8 cellular contexts compared by ENCODE assay signal in the genomic region with DNA sequence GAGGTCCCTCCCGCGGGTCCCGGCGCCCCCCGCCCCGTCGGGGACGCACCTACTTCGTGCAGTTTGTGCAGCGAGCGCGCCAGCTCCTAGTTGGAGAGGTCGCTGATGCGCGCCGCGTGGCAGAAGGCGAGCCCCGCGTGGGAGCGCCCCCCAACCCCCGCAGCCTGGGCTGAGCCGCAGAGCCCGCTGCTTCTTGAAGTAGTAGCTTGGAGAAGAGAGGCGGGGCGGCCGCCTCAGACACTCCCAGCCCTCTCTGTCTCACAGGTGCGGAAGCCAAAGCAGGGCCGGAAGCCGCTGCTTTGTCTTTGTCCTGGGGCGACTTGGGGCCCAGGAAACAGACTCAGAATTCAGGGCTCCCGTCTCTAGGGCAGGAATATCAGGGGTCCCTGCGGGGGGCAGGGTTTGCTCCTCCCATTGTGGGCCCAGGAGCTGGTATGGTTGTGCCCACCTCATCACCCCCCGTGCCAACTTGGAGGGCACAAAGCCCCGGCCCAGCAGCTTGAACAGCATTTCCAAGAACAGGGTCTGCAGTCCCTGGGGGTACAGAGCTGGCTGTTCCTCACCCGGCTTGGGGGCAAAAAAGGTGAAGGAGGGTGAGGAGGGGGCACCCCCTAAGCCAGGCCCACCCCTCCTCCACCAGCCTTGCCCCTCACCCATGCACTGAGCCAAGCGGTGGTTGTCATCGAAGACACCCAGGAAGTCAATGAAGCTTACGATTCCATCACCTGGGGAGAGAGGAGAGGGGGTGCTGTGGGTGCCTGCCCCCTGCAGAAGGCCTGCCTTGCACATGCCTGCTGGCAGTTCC. TPM values are rescaled to one million over a fixed set of nuclear protein-coding genes. Genes with fewer than 3 reads are reported as not detected.
DNase-seq lines count a peak whose midpoint lies in the region; ATAC-seq and TF ChIP-seq lines count a peak whose summit lies in the region.

No MANE protein-coding gene starts in this region.

- H3K9me3 ChIP-seq in muscle layer of duodenum (ENCODE audit: control insufficient read depth in 1 of 2, low read length in 2 of 2): no peaks in the 10 kb centered on the region
- no peaks in the 10 kb centered on the region for H3K9me3 ChIP-seq in suprapubic skin

- TF ChIP-seq EP300 in suprapubic skin (IDR thresholded peaks at IDR 0.05): no peak

- H3K4me1 ChIP-seq in muscle layer of duodenum (ENCODE audit: control insufficient read depth in 1 of 2, insufficient read depth in 2 of 2, low read length in 2 of 2) (peaks cover 0 to 21% of the 10 kb centered on the region in 2 donors), suprapubic skin (peaks cover 28% of the 10 kb centered on the region)

- H3K27me3 ChIP-seq in muscle layer of duodenum (ENCODE audit: low read depth, low read length): no peaks in the 10 kb centered on the region
- no peaks in the 10 kb centered on the region for H3K27me3 ChIP-seq in suprapubic skin

- peak; percentile 34 for DNase-seq in G401 (ENCODE audit: low spot score)
- peak; percentile 50 for DNase-seq in M059J (ENCODE audit: low read depth)
- DNase-seq in activated CD4-positive, alpha-beta T cell treated with anti-CD3 and anti-CD28 coated beads for 4 hours: peak; percentile 81 to 87
- peak; percentile 80 for DNase-seq in effector CD4-positive, alpha-beta T cell
- no peak for DNase-seq in suprapubic skin (ENCODE audit: low spot score in 2 of 2)
- DNase-seq in hippocampal formation (lab: John Stamatoyannopoulos, UW): no peak

- no peak for TF ChIP-seq POLR2A in suprapubic skin (IDR thresholded peaks at IDR 0.05)

- peak; percentile 61 for ATAC-seq in GM21786 (IDR thresholded peaks at IDR 0.05; ENCODE audit: unreplicated experiment)

- H3K27ac ChIP-seq in muscle layer of duodenum (ENCODE audit: low read length) (peak overlapping the region; percentile 60), suprapubic skin (peak overlapping the region; percentile 81)

- TF ChIP-seq CTCF in suprapubic skin (IDR thresholded peaks at IDR 0.05): no peak

- in situ Hi-C loops in G401 (cut with HindIII; ENCODE audit: low sequenced_read_pairs): loop anchor here (5.0 kb wide), 1 partner anchor 64 kb away; no protein-coding TSS in a partner anchor

- WGBS in suprapubic skin: 53% methylated on average over 8 of the region's 39 CpGs

- H3K4me3 ChIP-seq in muscle layer of duodenum (ENCODE audit: low read depth in 1 of 2, low read length in 2 of 2) (peak overlapping the region; percentile 44 to 64), suprapubic skin (peak overlapping the region; percentile 64)

- H3K36me3 ChIP-seq in muscle layer of duodenum (ENCODE audit: control insufficient read depth in 1 of 2, insufficient read depth in 2 of 2, low read length in 2 of 2) (peaks cover 0 to 22% of the 10 kb centered on the region in 2 donors), suprapubic skin (peaks cover 20% of the 10 kb centered on the region)

RNA-seq across cellular contexts. Expression of gene SPATA32, which starts 13.6 kb away (rescaled TPM):
- total RNA-seq in G401 (2014; rRNA removed; shearing (Covaris generic)): not detected in 2 replicates
- total RNA-seq in M059J (2014; rRNA removed; shearing (Covaris generic)): not detected in 2 replicates
- total RNA-seq in suprapubic skin: not detected

RNA-seq across cellular contexts. Expression of gene FMNL1, which starts 26.6 kb away (rescaled TPM):
- 6.1 and 17.9 TPM in 2 replicates for total RNA-seq in G401 (2014; rRNA removed; shearing (Covaris generic))
- 3.1 and 5.6 TPM in 2 replicates for total RNA-seq in M059J (2014; rRNA removed; shearing (Covaris generic))
- 10 to 100 TPM in 1 of 4 donors, 1 to 10 TPM in 3; 5.9 to 14.6 (median 8.0) TPM for total RNA-seq in suprapubic skin

Comparison
In these comparisons a context has a peak if more than half of its experiments do, and no peak if none do; other contexts are left out.
1. DNase-seq: peak in G401 (single experiment), M059J (single experiment), activated CD4-positive, alpha-beta T cell treated with anti-CD3 and anti-CD28 coated beads for 4 hours (2 of 2) and effector CD4-positive, alpha-beta T cell (single experiment); none in suprapubic skin (0 of 2) and hippocampal formation (0 of 2).